Comparison of ENCODE assay signal across 9 cellular contexts in genomic region chr19:290539-291521, GRCh38. TPM values are rescaled to one million over a fixed set of nuclear protein-coding genes. Genes with fewer than 3 reads are reported as not detected.
DNase-seq lines count a peak whose midpoint lies in the region; ATAC-seq and TF ChIP-seq lines count a peak whose summit lies in the region.
"Had no signal": no experiment of that assay in that cellular context is flagged by ENCODE, and none has a peak within 500 bp of the region (broad histone marks: within the 10 kb centered on the region; RNA-seq: fewer than 3 reads in every experiment).

TSS of gene PLPP2 (minus strand) at chr19:291403. CDS start at chr19:291336, 67 bp downstream.

- no peak within 1 kb of the TSS for H2AK5ac ChIP-seq in H9 (ENCODE audit: insufficient read length, low read length)
- H2AK5ac ChIP-seq in trophoblast cell (ENCODE audit: low read length), result peak within 1 kb of the TSS; percentile 67

- no peak within 1 kb of the TSS for H3T11ph ChIP-seq in H9 (ENCODE audit: low read length)

- no peak within 1 kb of the TSS for H2BK5ac ChIP-seq in H9 (ENCODE audit: insufficient read length, low read length)
- peak within 1 kb of the TSS; percentile 42 for H2BK5ac ChIP-seq in trophoblast cell (ENCODE audit: low read depth, low read length, poor library complexity)

- H2AFZ ChIP-seq in H9 (ENCODE audit: low read length) (no peak within 1 kb of the TSS), trophoblast cell (ENCODE audit: insufficient read depth, low read length, poor library complexity) (peak within 1 kb of the TSS; percentile 93)

- no peak within 1 kb of the TSS for H2BK15ac ChIP-seq in H9 (ENCODE audit: low read depth, low read length)

- H3K14ac ChIP-seq in H9 (ENCODE audit: insufficient read depth, low read length) (peak within 1 kb of the TSS; percentile 80), trophoblast cell (ENCODE audit: low read length) (peak within 1 kb of the TSS; percentile 71)

- H3K27ac ChIP-seq in H9 (ENCODE audit: insufficient read length, low read depth, low read length) (peak within 1 kb of the TSS; percentile 60), cardiac muscle cell (no peak within 1 kb of the TSS), trophoblast cell (ENCODE audit: low read depth, low read length) (peak within 1 kb of the TSS; percentile 30)

- H4K12ac ChIP-seq in trophoblast cell (ENCODE audit: low read depth, low read length), result peak within 1 kb of the TSS; percentile 86

- H2BK120ac ChIP-seq in H9 (ENCODE audit: low read depth, low read length, poor library complexity, severe bottlenecking) (peak within 1 kb of the TSS; percentile 85), trophoblast cell (ENCODE audit: insufficient read depth, low read length, poor library complexity) (peak within 1 kb of the TSS; percentile 79)

- H3K4me1 Mint-ChIP-seq in H9, result peaks cover 43 to 46% of the 10 kb centered on the region in 2 experiments

- H3K27me3 ChIP-seq in H9 (ENCODE audit: insufficient read depth, low read length) (no peaks in the 10 kb centered on the region; the same call in 1 of the 2 replicates), cardiac muscle cell (peaks cover 71% of the 10 kb centered on the region), trophoblast cell (ENCODE audit: insufficient read depth, low read length) (no peaks in the 10 kb centered on the region)

- no peak for TF ChIP-seq CTCF in H9 (conservative IDR thresholded peaks at IDR 0.05)
- no peak for TF ChIP-seq CTCF in cardiac muscle cell (IDR thresholded peaks at IDR 0.05; ENCODE audit: low read depth, low read length)
- no peak for TF ChIP-seq CTCF in GM13977 (IDR thresholded peaks at IDR 0.05; ENCODE audit: extremely low read depth, insufficient read depth, missing control alignments)

- ATAC-seq in HG03196 (IDR thresholded peaks at IDR 0.05; ENCODE audit: unreplicated experiment), result no peak

- H3K36me3 ChIP-seq in cardiac muscle cell (no peaks in the 10 kb centered on the region), trophoblast cell (ENCODE audit: control insufficient read depth in 1 of 2, insufficient read depth in 2 of 2, low read length in 2 of 2) (no peaks in the 10 kb centered on the region)

- H2BK20ac ChIP-seq in H9 (ENCODE audit: low read depth, low read length, poor library complexity, severe bottlenecking), result no peak within 1 kb of the TSS

- peak within 1 kb of the TSS; percentile 90 for H4K91ac ChIP-seq in H9 (ENCODE audit: insufficient read length, low read depth, low read length)
- peak within 1 kb of the TSS; percentile 82 for H4K91ac ChIP-seq in trophoblast cell (ENCODE audit: low read depth, low read length)

- H3K79me1 ChIP-seq in H9 (ENCODE audit: insufficient read depth, low read depth, low read length, poor library complexity, severe bottlenecking), result no peaks in the 10 kb centered on the region
- H3K79me1 ChIP-seq in trophoblast cell (ENCODE audit: low read length), result peaks cover 17% of the 10 kb centered on the region

- peak within 1 kb of the TSS; percentile 78 to 80 for H3K4me3 Mint-ChIP-seq in H9
- H3K4me3 Mint-ChIP-seq: dendritic cell treated with granulocyte-macrophage colony-stimulating factor and Interleukin-4, amounts not matched to agents 40 ng/mL and 50 ng/mL, for 4 days had no signal

- no peak within 1 kb of the TSS for H4K8ac ChIP-seq in H9 (replicated peaks; ENCODE audit: insufficient read length, low read depth, low read length)
- peak within 1 kb of the TSS; percentile 83 for H4K8ac ChIP-seq in trophoblast cell (ENCODE audit: low read depth, low read length)

- peaks cover 6% of the 10 kb centered on the region for H3K4me1 ChIP-seq in H9 (ENCODE audit: insufficient read depth, low read length)
- no peaks in the 10 kb centered on the region for H3K4me1 ChIP-seq in cardiac muscle cell (ENCODE audit: low read depth)
- H3K4me1 ChIP-seq in trophoblast cell (ENCODE audit: control insufficient read depth in 1 of 2, insufficient read depth in 2 of 2, low read length in 2 of 2), result peaks cover 32 to 33% of the 10 kb centered on the region in 2 experiments

- peak within 1 kb of the TSS; percentile 99 to 100 (median 99) for H3K27ac Mint-ChIP-seq in H9
- H3K27ac Mint-ChIP-seq: dendritic cell treated with granulocyte-macrophage colony-stimulating factor and Interleukin-4, amounts not matched to agents 40 ng/mL and 50 ng/mL, for 4 days had no signal

- DNase-seq in A172 (ENCODE audit: low spot score) (peak; percentile 44), H9 (peak; percentile 96), activated gamma-delta T cell (lab: John Stamatoyannopoulos, UW) (peak; percentile 56), cardiac muscle cell (ENCODE audit: low read depth in 1 of 2, low spot score in 1 of 2) (peak in 1 of 2 donors; percentile 38), trophoblast cell (peak; percentile 46 to 48), NCI-H1105 (lab: John Stamatoyannopoulos, UW) (no peak), GM13977 (ENCODE audit: low spot score) (no peak)

- H3K4ac ChIP-seq in H9 (ENCODE audit: low read depth, low read length) (peak within 1 kb of the TSS; percentile 93; the same call in 1 of the 2 replicates), trophoblast cell (ENCODE audit: low read depth, low read length) (peak within 1 kb of the TSS; percentile 74)

- peaks cover 17 to 28% (median 19%) of the 10 kb centered on the region in 3 experiments for H3K36me3 Mint-ChIP-seq in H9 (ENCODE audit: insufficient read depth in 1 of 3, low read depth in 3 of 3)

- no peak within 1 kb of the TSS for H3K23ac ChIP-seq in H9 (ENCODE audit: insufficient read length, low read depth, low read length)
- H3K23ac ChIP-seq in trophoblast cell (ENCODE audit: low read length), result no peak within 1 kb of the TSS

- no CpG with 5 or more reads among the region's 108 CpGs for WGBS in H9 (ENCODE audit: extremely low coverage, insufficient read length, low lambda C conversion rate)
- no CpG with 5 or more reads among the region's 108 CpGs for WGBS in trophoblast cell (ENCODE audit: extremely low coverage, insufficient coverage, insufficient read length)

- H4K20me1 ChIP-seq in H9 (ENCODE audit: control insufficient read depth, insufficient read depth, insufficient read length), result no peaks in the 10 kb centered on the region

- H3K9ac ChIP-seq in H9 (ENCODE audit: extremely low read depth, insufficient read length, low read length) (peak within 1 kb of the TSS; percentile 11), trophoblast cell (ENCODE audit: low read length) (no peak within 1 kb of the TSS)

- peaks cover 6% of the 10 kb centered on the region in 2 experiments; a peak in 3 of 5 replicates for H3K9me3 Mint-ChIP-seq in H9
- H3K9me3 Mint-ChIP-seq: dendritic cell treated with granulocyte-macrophage colony-stimulating factor and Interleukin-4, amounts not matched to agents 40 ng/mL and 50 ng/mL, for 4 days had no signal

- peaks cover 28% of the 10 kb centered on the region for H3K27me3 Mint-ChIP-seq in H9 (ENCODE audit: low read depth)

- no peak within 1 kb of the TSS for H3K56ac ChIP-seq in H9 (ENCODE audit: insufficient read length, low read depth, low read length)

- no peaks in the 10 kb centered on the region; the same call in 1 of the 2 replicates for H3K79me2 ChIP-seq in H9 (ENCODE audit: insufficient read depth, low read length)
- H3K79me2 ChIP-seq in trophoblast cell (ENCODE audit: control insufficient read depth, insufficient read depth, low read length, poor library complexity), result peaks cover 7% of the 10 kb centered on the region

- H3K4me2 ChIP-seq in H9 (ENCODE audit: insufficient read depth, insufficient read length, low read length) (peak within 1 kb of the TSS; percentile 1), trophoblast cell (ENCODE audit: low read length) (peak within 1 kb of the TSS; percentile 62)

- no peak within 1 kb of the TSS for H4K5ac ChIP-seq in H9 (ENCODE audit: insufficient read length, low read depth, low read length)

- H3K9me3 ChIP-seq in H9 (ENCODE audit: control insufficient read depth, low read depth, low read length) (no peaks in the 10 kb centered on the region), cardiac muscle cell (ENCODE audit: low read depth) (no peaks in the 10 kb centered on the region), trophoblast cell (ENCODE audit: insufficient read depth, low read depth, low read length) (no peaks in the 10 kb centered on the region)

- H3K18ac ChIP-seq in H9 (ENCODE audit: insufficient read length, low read depth, low read length) (peak within 1 kb of the TSS; percentile 95), trophoblast cell (ENCODE audit: low read length) (peak within 1 kb of the TSS; percentile 81)

- peaks cover 9% of the 10 kb centered on the region for H3K23me2 ChIP-seq in H9 (ENCODE audit: insufficient read length, low read depth, low read length, poor library complexity, severe bottlenecking)

- H2BK12ac ChIP-seq in H9 (ENCODE audit: insufficient read length, low read depth, low read length) (peak within 1 kb of the TSS; percentile 79), trophoblast cell (ENCODE audit: low read length) (peak within 1 kb of the TSS; percentile 60)

- H3K4me3 ChIP-seq in cardiac muscle cell (peak within 1 kb of the TSS; percentile 9), trophoblast cell (ENCODE audit: low read depth, low read length) (peak within 1 kb of the TSS; percentile 59)

- in situ Hi-C loops in GM13977 (cut with MboI; ENCODE audit: low pct_unique_long_range_greater_than_20kb, low sequenced_read_pairs, unreplicated experiment), result no loop called here

RNA-seq across cellular contexts. Expression of gene PLPP2, which starts in this region (rescaled TPM):
- total RNA-seq in A172 (2014; rRNA removed; shearing (Covaris generic)), result 176 and 203 TPM in 2 replicates
- total RNA-seq in H9 (2021) (143 and 152 TPM in 2 replicates), cardiac muscle cell (0.07 and 0.21 TPM in 2 replicates)
- not detected in 2 replicates for polyA plus RNA-seq in cardiac muscle cell
- polyA plus RNA-seq in trophoblast cell (2013), result 6.2 and 6.9 TPM in 2 replicates

Comparison
In these comparisons a context has a peak if more than half of its experiments do, and no peak if none do; other contexts are left out.
1. RNA of gene PLPP2 (total RNA-seq): 176 to 203 TPM in A172 and 143 to 152 TPM in H9; 0.07 to 0.21 TPM in cardiac muscle cell; every median in the first group is over 100 times any median in the second.
2. DNase-seq: peak in A172 (single experiment), H9 (single experiment), activated gamma-delta T cell (single experiment) and trophoblast cell (2 of 2); none in NCI-H1105 (single experiment) and GM13977 (single experiment).